In the genomic region with DNA sequence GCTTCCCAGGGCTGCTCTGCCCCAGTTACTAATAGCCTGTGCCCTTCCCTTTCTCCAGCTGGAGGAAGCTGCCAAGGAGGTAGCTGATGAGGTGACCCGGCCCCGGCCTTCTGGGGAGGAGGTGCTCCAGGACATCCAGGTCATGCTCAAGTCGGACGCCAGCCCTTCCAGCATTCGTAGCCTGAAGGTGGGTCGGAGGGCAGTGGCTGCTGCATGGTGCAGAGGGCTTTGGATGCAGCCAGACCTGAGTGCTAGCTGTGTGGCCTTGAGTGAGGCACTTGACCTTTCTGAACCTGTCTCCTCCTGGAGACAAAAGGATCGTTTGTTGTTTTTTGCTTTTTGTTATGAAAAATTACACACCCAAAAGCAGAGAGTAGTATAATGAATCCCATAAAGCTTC, we compare ENCODE assay signal across 20 cellular contexts. TPM values are rescaled to one million over a fixed set of nuclear protein-coding genes. Genes with fewer than 3 reads are reported as not detected.
DNase-seq lines count a peak whose midpoint lies in the region; ATAC-seq and TF ChIP-seq lines count a peak whose summit lies in the region.
"Had no signal": no experiment of that assay in that cellular context is flagged by ENCODE, and none has a peak within 500 bp of the region (broad histone marks: within the 10 kb centered on the region; RNA-seq: fewer than 3 reads in every experiment).

No MANE protein-coding gene starts in this region.

- no peak for TF ChIP-seq CTCF in OCI-LY1 (IDR thresholded peaks at IDR 0.05; ENCODE audit: low read length)

- no peaks in the 10 kb centered on the region for H3K9me3 Mint-ChIP-seq in activated naive CD4-positive, alpha-beta T cell treated with anti-CD3 and anti-CD28 coated beads, Interleukin-2, amount 10 ng/mL, durations not matched to agents 7 days and 5 days
- H3K9me3 Mint-ChIP-seq in activated naive CD4-positive, alpha-beta T cell treated with anti-CD3 and anti-CD28 coated beads for 36 hours: no peaks in the 10 kb centered on the region

- H3K4me2 ChIP-seq in OCI-LY1 (ENCODE audit: low read length): peak overlapping the region; percentile 94; the same call in 1 of the 2 replicates

- H3K27me3 Mint-ChIP-seq in activated naive CD4-positive, alpha-beta T cell treated with anti-CD3 and anti-CD28 coated beads, Interleukin-2, amount 10 ng/mL, durations not matched to agents 7 days and 5 days: no peaks in the 10 kb centered on the region
- no peaks in the 10 kb centered on the region for H3K27me3 Mint-ChIP-seq in activated naive CD4-positive, alpha-beta T cell treated with anti-CD3 and anti-CD28 coated beads for 36 hours (ENCODE audit: low read depth)
- no peaks in the 10 kb centered on the region for H3K27me3 Mint-ChIP-seq in T-helper 17 cell

- H3K4me3 Mint-ChIP-seq in activated naive CD4-positive, alpha-beta T cell treated with anti-CD3 and anti-CD28 coated beads, Interleukin-2, amount 10 ng/mL, durations not matched to agents 7 days and 5 days: no peak overlapping the region
- H3K4me3 Mint-ChIP-seq in activated naive CD4-positive, alpha-beta T cell treated with anti-CD3 and anti-CD28 coated beads for 36 hours: no peak overlapping the region
- H3K4me3 Mint-ChIP-seq in T-helper 17 cell: no peak overlapping the region

- H3K27ac ChIP-seq in OCI-LY1 (ENCODE audit: low read depth, low read length, poor library complexity, severe bottlenecking): peak overlapping the region; percentile 72
- H3K27ac ChIP-seq in iPS-20b (ENCODE audit: low read length): no peak overlapping the region
- H3K27ac ChIP-seq: C4-2B had no signal

- CTCF ChIA-PET in activated naive CD4-positive, alpha-beta T cell treated with anti-CD3 and anti-CD28 coated beads, Interleukin-2, amount 10 ng/mL, durations not matched to agents 7 days and 5 days (lab: Charles Lee): interaction anchor here (0.9 to 1.4 kb wide), 2 partner anchors 27 kb away, joined by 3 to 4 read pairs; no protein-coding TSS in a partner anchor
- CTCF ChIA-PET in activated naive CD4-positive, alpha-beta T cell treated with anti-CD3 and anti-CD28 coated beads for 36 hours (lab: Charles Lee): no interaction called here

- no peak overlapping the region for H2AFZ ChIP-seq in OCI-LY1 (ENCODE audit: low read length)

- ATAC-seq in GM18498 (IDR thresholded peaks at IDR 0.05; ENCODE audit: unreplicated experiment): no peak
- no peak for ATAC-seq in T-helper 17 cell
- ATAC-seq: SK-N-SH treated with all-trans-retinoic acid at 6 μM for 48 hours had no signal

- H3K9me3 ChIP-seq in OCI-LY1 (ENCODE audit: low read length) (no peaks in the 10 kb centered on the region), iPS-20b (ENCODE audit: insufficient read depth, low read depth, low read length) (no peaks in the 10 kb centered on the region), T-helper 17 cell (ENCODE audit: control insufficient read depth, low read length, poor library complexity, severe bottlenecking) (no peaks in the 10 kb centered on the region)

- peaks cover 38% of the 10 kb centered on the region for H3K4me1 ChIP-seq in OCI-LY1 (ENCODE audit: insufficient read depth, low read length, severe bottlenecking)
- peaks cover 20% of the 10 kb centered on the region for H3K4me1 ChIP-seq in iPS-20b (ENCODE audit: insufficient read depth, low read length)

- H3K27ac Mint-ChIP-seq in activated naive CD4-positive, alpha-beta T cell treated with anti-CD3 and anti-CD28 coated beads, Interleukin-2, amount 10 ng/mL, durations not matched to agents 7 days and 5 days: peak overlapping the region; percentile 33
- no peak overlapping the region for H3K27ac Mint-ChIP-seq in activated naive CD4-positive, alpha-beta T cell treated with anti-CD3 and anti-CD28 coated beads for 36 hours
- no peak overlapping the region for H3K27ac Mint-ChIP-seq in T-helper 17 cell

- H3K36me3 Mint-ChIP-seq in activated naive CD4-positive, alpha-beta T cell treated with anti-CD3 and anti-CD28 coated beads, Interleukin-2, amount 10 ng/mL, durations not matched to agents 7 days and 5 days: peaks cover 52% of the 10 kb centered on the region
- H3K36me3 Mint-ChIP-seq in activated naive CD4-positive, alpha-beta T cell treated with anti-CD3 and anti-CD28 coated beads for 36 hours (ENCODE audit: low read depth): peaks cover 79% of the 10 kb centered on the region
- peaks cover 19% of the 10 kb centered on the region for H3K36me3 Mint-ChIP-seq in T-helper 17 cell (ENCODE audit: low read depth)

- H3F3A ChIP-seq in OCI-LY1 (ENCODE audit: insufficient read depth, low read length): no peaks in the 10 kb centered on the region

- DNase-seq in activated naive CD4-positive, alpha-beta T cell treated with anti-CD3 and anti-CD28 coated beads, Interleukin-2, amount 10 ng/mL, durations not matched to agents 7 days and 5 days: no peak
- DNase-seq in activated naive CD4-positive, alpha-beta T cell treated with anti-CD3 and anti-CD28 coated beads for 36 hours: no peak
- DNase-seq in glomerular visceral epithelial cell (ENCODE audit: extremely low spot score) (no peak), NCI-H2171 treated with DMSO at 0.1 percent for 48 hours (lab: John Stamatoyannopoulos, UW) (no peak), T-helper 17 cell (no peak)
- DNase-seq: DMS 273 treated with DMSO at 0.1 percent for 48 hours, EL, HCEC 1CT, KG1, NCI-H1092, NCI-H146, NCI-H2081 treated with DMSO at 0.1 percent for 48 hours, NCI-H510A treated with DMSO at 0.1 percent for 48 hours, NCI-H82, SHP77 had no signal

- H3K9me2 ChIP-seq in OCI-LY1 (ENCODE audit: low read depth, low read length): no peaks in the 10 kb centered on the region

- peaks cover 65% of the 10 kb centered on the region for H3K4me1 Mint-ChIP-seq in activated naive CD4-positive, alpha-beta T cell treated with anti-CD3 and anti-CD28 coated beads, Interleukin-2, amount 10 ng/mL, durations not matched to agents 7 days and 5 days
- H3K4me1 Mint-ChIP-seq in activated naive CD4-positive, alpha-beta T cell treated with anti-CD3 and anti-CD28 coated beads for 36 hours (ENCODE audit: low read depth): peaks cover 37% of the 10 kb centered on the region
- H3K4me1 Mint-ChIP-seq in T-helper 17 cell: peaks cover 22% of the 10 kb centered on the region

- intact Hi-C loops in activated naive CD4-positive, alpha-beta T cell treated with anti-CD3 and anti-CD28 coated beads for 36 hours (cut with micrococcal nuclease): no loop called here

- H3K79me2 ChIP-seq in OCI-LY1 (ENCODE audit: insufficient read depth, low read length): peaks cover 13% of the 10 kb centered on the region

- H3K9ac ChIP-seq in OCI-LY1 (ENCODE audit: low read length) (peak overlapping the region; percentile 3; the same call in 1 of the 2 replicates), iPS-20b (ENCODE audit: low read depth, low read length) (peak overlapping the region; percentile 98)

- no peaks in the 10 kb centered on the region for H3K27me3 ChIP-seq in OCI-LY1 (ENCODE audit: insufficient read depth, low read length)
- no peaks in the 10 kb centered on the region for H3K27me3 ChIP-seq in iPS-20b (ENCODE audit: insufficient read depth, low read length)

- peaks cover 72% of the 10 kb centered on the region for H3K36me3 ChIP-seq in OCI-LY1 (ENCODE audit: insufficient read depth, low read length)
- H3K36me3 ChIP-seq in iPS-20b (ENCODE audit: insufficient read depth, low read depth, low read length): peaks cover 75% of the 10 kb centered on the region

- no peaks in the 10 kb centered on the region for H4K20me1 ChIP-seq in OCI-LY1 (ENCODE audit: insufficient read depth, low read length)

- H3K4me3 ChIP-seq in OCI-LY1 (ENCODE audit: low read depth, low read length, poor library complexity, severe bottlenecking): peak overlapping the region; percentile 90
- peak overlapping the region; percentile 35; the same call in 1 of the 2 replicates for H3K4me3 ChIP-seq in iPS-20b (ENCODE audit: low read length)

RNA-seq across cellular contexts. Expression of gene MCM5, which starts 3.4 kb away (rescaled TPM):
- 100 to 1,000 TPM; 293 to 301 TPM for total RNA-seq in activated naive CD4-positive, alpha-beta T cell treated with anti-CD3 and anti-CD28 coated beads for 36 hours
- 10 to 100 TPM; 22.6 to 32.6 TPM for total RNA-seq in T-helper 17 cell

RNA-seq across cellular contexts. Expression of gene HMOX1, which starts 22.5 kb away (rescaled TPM):
- total RNA-seq in activated naive CD4-positive, alpha-beta T cell treated with anti-CD3 and anti-CD28 coated beads for 36 hours: under 1 TPM; 0.15 to 0.21 TPM
- 1 to 10 TPM; 1.1 to 3.0 TPM for total RNA-seq in T-helper 17 cell

Comparison
In these comparisons a context has a peak if more than half of its experiments do, and no peak if none do; other contexts are left out.
1. RNA of gene MCM5, which starts 3.4 kb away (total RNA-seq): 293 to 301 TPM in activated naive CD4-positive, alpha-beta T cell treated with anti-CD3 and anti-CD28 coated beads for 36 hours; 22.6 to 32.6 TPM in T-helper 17 cell; every median in the first group is over 4 times any median in the second.